In the genomic region with DNA sequence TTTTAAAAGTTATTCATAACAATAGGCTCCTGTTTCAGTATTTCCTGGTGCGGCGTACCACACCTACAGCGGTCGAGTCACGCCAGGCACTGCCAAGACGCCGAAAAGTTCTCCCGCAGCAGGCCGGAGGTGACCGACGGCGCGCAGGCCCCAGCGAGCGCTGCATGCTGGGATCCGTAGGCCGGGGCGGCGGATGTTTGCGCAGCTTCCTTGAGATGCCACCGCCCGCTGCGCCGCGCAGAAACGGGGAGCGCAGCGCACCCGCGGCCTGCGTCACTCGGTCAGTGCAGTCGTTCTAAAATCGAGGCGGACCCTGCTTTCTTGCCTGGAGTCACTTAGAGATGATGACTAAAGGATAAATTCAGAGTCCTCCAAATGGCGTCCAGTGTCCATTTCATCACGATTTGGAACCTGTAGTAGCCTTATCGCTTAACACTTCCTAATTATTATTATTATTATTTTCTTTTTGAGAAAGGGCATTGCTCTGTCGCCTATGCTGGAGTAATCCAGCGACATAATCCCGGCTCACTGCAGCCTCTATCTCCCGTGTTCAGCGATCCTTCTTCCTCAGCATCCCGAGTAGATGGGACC, we compare ENCODE assay signal across 8 cellular contexts. TPM values are rescaled to one million over a fixed set of nuclear protein-coding genes. Genes with fewer than 3 reads are reported as not detected.
DNase-seq lines count a peak whose midpoint lies in the region; ATAC-seq, FAIRE-seq and TF ChIP-seq lines count a peak whose summit lies in the region.

No MANE protein-coding gene starts in this region.

- peak; percentile 78 for TF ChIP-seq POLR2A in right lobe of liver (IDR thresholded peaks at IDR 0.05)

- peaks cover 10% of the 10 kb centered on the region for H3K36me3 Mint-ChIP-seq in dendritic cell treated with granulocyte-macrophage colony-stimulating factor and Interleukin-4, amounts not matched to agents 40 ng/mL and 50 ng/mL, for 4 days (ENCODE audit: low read depth)

- peak; percentile 94 for FAIRE-seq in GM19239 (lab: Jason Lieb, UNC)

- DNase-seq in Ammon's horn (ENCODE audit: low spot score) (peak; percentile 95), GM19239 (ENCODE audit: insufficient read length, low spot score) (peak; percentile 60), NCI-H526 (lab: John Stamatoyannopoulos, UW) (peak; percentile 51 to 90), right lobe of liver (peak; percentile 92 to 94 (median 93))
- peak; percentile 87 for DNase-seq in activated CD4-positive, alpha-beta T cell treated with anti-CD3 and anti-CD28 coated beads, Interleukin-2, amount 50 U/mL, for 1 hour
- peak; percentile 88 for DNase-seq in stimulated activated CD4-positive, alpha-beta T cell treated with anti-CD3 and anti-CD28 coated beads, Interleukin-4, amount 100 ng/mL, for 1 hour

- no peak for TF ChIP-seq CTCF in right lobe of liver (IDR thresholded peaks at IDR 0.05)

- intact Hi-C loops in dendritic cell treated with granulocyte-macrophage colony-stimulating factor and Interleukin-4, amounts not matched to agents 40 ng/mL and 50 ng/mL, for 4 days (cut with micrococcal nuclease), result loop anchor here (1.0 to 10.0 kb wide), 7 partner anchors 17 to 299 kb away; a partner anchor contains a TSS
- intact Hi-C loops in right lobe of liver (cut with DNase I), result no loop called here

- no peaks in the 10 kb centered on the region for H3K9me3 ChIP-seq in right lobe of liver

- H3K27ac ChIP-seq in right lobe of liver, result peak overlapping the region; percentile 58 to 83 (median 82)

- no peaks in the 10 kb centered on the region for H3K27me3 ChIP-seq in right lobe of liver

- peaks cover 31% of the 10 kb centered on the region for H3K4me1 Mint-ChIP-seq in dendritic cell treated with granulocyte-macrophage colony-stimulating factor and Interleukin-4, amounts not matched to agents 40 ng/mL and 50 ng/mL, for 4 days (ENCODE audit: low read depth)

- H3K27ac Mint-ChIP-seq in dendritic cell treated with granulocyte-macrophage colony-stimulating factor and Interleukin-4, amounts not matched to agents 40 ng/mL and 50 ng/mL, for 4 days, result peak overlapping the region; percentile 98

- peak overlapping the region; percentile 62 to 74 (median 71) for H3K4me3 ChIP-seq in right lobe of liver

- H3K4me3 Mint-ChIP-seq in dendritic cell treated with granulocyte-macrophage colony-stimulating factor and Interleukin-4, amounts not matched to agents 40 ng/mL and 50 ng/mL, for 4 days, result peak overlapping the region; percentile 96

- peaks cover 0 to 7% (median 0%) of the 10 kb centered on the region in 4 donors for H3K4me1 ChIP-seq in right lobe of liver

- no peaks in the 10 kb centered on the region for H3K27me3 Mint-ChIP-seq in dendritic cell treated with granulocyte-macrophage colony-stimulating factor and Interleukin-4, amounts not matched to agents 40 ng/mL and 50 ng/mL, for 4 days

- H3K9me3 Mint-ChIP-seq in dendritic cell treated with granulocyte-macrophage colony-stimulating factor and Interleukin-4, amounts not matched to agents 40 ng/mL and 50 ng/mL, for 4 days, result no peaks in the 10 kb centered on the region

- ATAC-seq in HG03439 (IDR thresholded peaks at IDR 0.05; ENCODE audit: unreplicated experiment) (peak; percentile 65), right lobe of liver (peak; percentile 87 to 90 (median 90))

- no peaks in the 10 kb centered on the region for H3K36me3 ChIP-seq in right lobe of liver

- 2% methylated on average over 33 of the region's 44 CpGs for WGBS in right lobe of liver (ENCODE audit: insufficient coverage, low coverage, low lambda C conversion rate, missing lambda C conversion rate)

RNA-seq across cellular contexts. Expression of a gene that starts 1.3 kb away (rescaled TPM):
- total RNA-seq in right lobe of liver, result 1 to 10 TPM in 1 of 6 experiments, under 1 TPM in 5; 0.35 to 1.4 (median 0.83) TPM

RNA-seq across cellular contexts. Expression of a gene that starts 17.8 kb away (rescaled TPM):
- 10 to 100 TPM; 25.6 to 31.4 (median 29.2) TPM for total RNA-seq in right lobe of liver

Comparison
In these comparisons a context has a peak if more than half of its experiments do, and no peak if none do; other contexts are left out.
1. Peak in every context shown above with its lines: DNase-seq, ATAC-seq, H3K4me3 ChIP-seq and H3K27ac ChIP-seq.